In the genomic region with DNA sequence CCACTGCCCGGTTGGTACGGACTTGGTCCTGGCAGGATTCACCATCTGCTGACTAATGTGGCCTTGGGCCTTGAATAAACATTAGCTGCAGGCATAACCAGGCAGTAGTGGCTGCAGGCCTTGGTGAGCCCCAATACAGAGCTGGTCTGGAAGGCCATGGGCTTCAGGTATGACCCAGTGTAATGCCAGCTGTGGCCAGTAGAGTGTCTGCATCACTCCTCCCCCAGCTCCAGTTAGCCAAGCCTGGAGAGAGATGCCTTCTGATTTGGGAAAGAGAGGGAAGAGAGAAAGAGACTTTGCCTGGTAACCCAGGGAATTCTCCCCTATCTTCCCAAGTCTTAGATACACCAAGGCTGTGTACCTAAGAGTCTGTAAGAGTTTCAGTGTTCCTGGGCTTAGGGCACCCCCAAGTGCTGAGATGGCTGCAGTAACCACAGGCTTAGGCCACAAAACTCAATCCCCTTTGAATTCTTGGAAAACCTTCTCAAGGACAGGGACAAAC, we compare ENCODE assay signal across 10 cellular contexts. TPM values are rescaled to one million over a fixed set of nuclear protein-coding genes. Genes with fewer than 3 reads are reported as not detected.
A peak's percentile ranks its signal among the peaks of the same experiment; 100 is the strongest.
DNase-seq lines count a peak whose midpoint lies in the region; ATAC-seq, FAIRE-seq and TF ChIP-seq lines count a peak whose summit lies in the region.
"Had no signal": no experiment of that assay in that cellular context is flagged by ENCODE, and none has a peak within 500 bp of the region (broad histone marks: within the 10 kb centered on the region; RNA-seq: fewer than 3 reads in every experiment).

No MANE protein-coding gene starts in this region.

- H3K27ac ChIP-seq in GM23248 = no peak overlapping the region
- no peak overlapping the region for H3K27ac ChIP-seq in WERI-Rb-1
- no peak overlapping the region for H3K27ac ChIP-seq in keratinocyte (ENCODE audit: control insufficient read depth, insufficient read depth, low read length)

- H3K36me3 ChIP-seq in GM23248 (ENCODE audit: low read depth) (no peaks in the 10 kb centered on the region), WERI-Rb-1 (no peaks in the 10 kb centered on the region), keratinocyte (ENCODE audit: control insufficient read depth in 2 of 2, extremely low read depth in 1 of 2, insufficient read depth in 2 of 2, low read length in 2 of 2) (no peaks in the 10 kb centered on the region)

- no peaks in the 10 kb centered on the region for H3K27me3 ChIP-seq in GM23248 (replicated peaks; ENCODE audit: insufficient read depth)
- no peaks in the 10 kb centered on the region for H3K27me3 ChIP-seq in WERI-Rb-1 (ENCODE audit: insufficient read depth, low read depth, severe bottlenecking)
- no peaks in the 10 kb centered on the region for H3K27me3 ChIP-seq in keratinocyte (ENCODE audit: control insufficient read depth, extremely low read depth, insufficient read depth, low read length)

- H3K79me2 ChIP-seq in GM23248 (ENCODE audit: insufficient read depth) = no peaks in the 10 kb centered on the region
- no peaks in the 10 kb centered on the region for H3K79me2 ChIP-seq in keratinocyte (ENCODE audit: control insufficient read depth, insufficient read depth, low read length)

- in situ Hi-C loops in GM23248 (cut with MboI) = no loop called here

- ATAC-seq in T-helper 17 cell = no peak

- H3K9me3 Mint-ChIP-seq in immature natural killer cell = no peaks in the 10 kb centered on the region

- no peaks in the 10 kb centered on the region for H3K9me1 ChIP-seq in keratinocyte (ENCODE audit: control insufficient read depth, extremely low read depth, insufficient read depth, low read length)

- H3K27me3 Mint-ChIP-seq in immature natural killer cell (ENCODE audit: low read depth in 3 of 3) (peaks cover 0 to 1% (median 0%) of the 10 kb centered on the region in 3 donors), T-helper 17 cell (no peaks in the 10 kb centered on the region)

- H3K4me3 Mint-ChIP-seq in immature natural killer cell = no peak overlapping the region
- no peak overlapping the region for H3K4me3 Mint-ChIP-seq in T-helper 17 cell

- H3K4me1 ChIP-seq in GM23248 (ENCODE audit: insufficient read depth) = no peaks in the 10 kb centered on the region
- H3K4me1 ChIP-seq in keratinocyte (ENCODE audit: control insufficient read depth, extremely low read depth, insufficient read depth, low read length) = no peaks in the 10 kb centered on the region

- no peaks in the 10 kb centered on the region for H3F3A ChIP-seq in GM23248 (ENCODE audit: insufficient read depth)

- TF ChIP-seq CTCF in AG10803 (conservative IDR thresholded peaks at IDR 0.05; ENCODE audit: low read length) (peak; percentile 33), WERI-Rb-1 (IDR thresholded peaks at IDR 0.05; ENCODE audit: low read depth, low read length) (peak; percentile 63), keratinocyte (optimal IDR thresholded peaks at IDR 0.05 in 1 of 3, IDR thresholded peaks at IDR 0.05 in 1 of 3, conservative IDR thresholded peaks at IDR 0.05 in 1 of 3; ENCODE audit: extremely low read depth in 1 of 3, insufficient read depth in 2 of 3, low read length in 3 of 3) (peak; percentile 62 to 78 (median 70))

- no peak overlapping the region for H3K4me2 ChIP-seq in GM23248 (ENCODE audit: unreplicated experiment)
- no peak overlapping the region for H3K4me2 ChIP-seq in keratinocyte (ENCODE audit: control insufficient read depth, extremely low read depth, insufficient read depth, low read depth, low read length)

- no peak overlapping the region for H2AFZ ChIP-seq in GM23248
- no peak overlapping the region for H2AFZ ChIP-seq in keratinocyte (ENCODE audit: control insufficient read depth, low read length)

- H3K27ac Mint-ChIP-seq in immature natural killer cell (no peak overlapping the region), T-helper 17 cell (no peak overlapping the region)

- DNase-seq in AG10803 (ENCODE audit: low read depth) = no peak
- DNase-seq in GM23248 = peak; percentile 20
- DNase-seq in WERI-Rb-1 = peak; percentile 20
- no peak for DNase-seq in keratinocyte (ENCODE audit: low read depth, low spot score)
- DNase-seq in immature natural killer cell = no peak
- no peak for DNase-seq in T-helper 17 cell
- DNase-seq in T1000 (lab: John Stamatoyannopoulos, UW) = no peak
- no peak for DNase-seq in amniotic stem cell (lab: John Stamatoyannopoulos, UW)
- DNase-seq: DMS79 treated with DMSO at 0.1 percent for 48 hours, NCI-H774 had no signal

- H3K4me3 ChIP-seq in AG10803 (ENCODE audit: low read length) = no peak overlapping the region
- no peak overlapping the region for H3K4me3 ChIP-seq in GM23248
- H3K4me3 ChIP-seq in WERI-Rb-1 (ENCODE audit: low read depth, low read length) = no peak overlapping the region
- no peak overlapping the region for H3K4me3 ChIP-seq in keratinocyte (ENCODE audit: control insufficient read depth in 2 of 3, extremely low read depth in 1 of 3, insufficient read depth in 2 of 3, low read depth in 1 of 3, low read length in 3 of 3)

- 93 to 95% methylated on average over 2 of the region's 2 CpGs for WGBS in GM23248 (ENCODE audit: low coverage in 1 of 2, low lambda C conversion rate in 2 of 2, missing lambda C conversion rate in 2 of 2), 2 experiments

- no peak overlapping the region for H3K9ac ChIP-seq in GM23248
- H3K9ac ChIP-seq in keratinocyte (ENCODE audit: control insufficient read depth, extremely low read depth, insufficient read depth, low read length) = no peak overlapping the region

- FAIRE-seq in keratinocyte (lab: Jason Lieb, UNC) = no peak

- no peaks in the 10 kb centered on the region for H3K9me3 ChIP-seq in GM23248 (ENCODE audit: low read depth)
- H3K9me3 ChIP-seq in WERI-Rb-1 (ENCODE audit: severe bottlenecking) = peaks cover 6% of the 10 kb centered on the region
- no peaks in the 10 kb centered on the region for H3K9me3 ChIP-seq in keratinocyte (ENCODE audit: control insufficient read depth, low read depth, low read length)
- H3K9me3 ChIP-seq in T-helper 17 cell (ENCODE audit: control insufficient read depth, low read length, poor library complexity, severe bottlenecking) = no peaks in the 10 kb centered on the region

- dilution Hi-C loops in keratinocyte (cut with MboI; ENCODE audit: extremely low pct_ligation_motif_present, low sequenced_read_pairs) = no loop called here

- H4K20me1 ChIP-seq in GM23248 (ENCODE audit: insufficient read depth) (no peaks in the 10 kb centered on the region), keratinocyte (ENCODE audit: control insufficient read depth, extremely low read depth, insufficient read depth, low read length) (no peaks in the 10 kb centered on the region)

- no peaks in the 10 kb centered on the region for H3K9me2 ChIP-seq in GM23248 (ENCODE audit: insufficient read depth)

- H3K36me3 Mint-ChIP-seq in immature natural killer cell (peaks cover 0 to 6% (median 0%) of the 10 kb centered on the region in 3 donors), T-helper 17 cell (ENCODE audit: low read depth) (no peaks in the 10 kb centered on the region)

- H3K4me1 Mint-ChIP-seq in immature natural killer cell (no peaks in the 10 kb centered on the region), T-helper 17 cell (peaks cover 2% of the 10 kb centered on the region)

RNA-seq across cellular contexts. Expression of gene C5, which starts 5.6 kb away (rescaled TPM):
- total RNA-seq in GM23248 (2014; rRNA removed; shearing (Covaris generic)) = 1.6 and 2.4 TPM in 2 replicates
- polyA plus RNA-seq in GM23248 (2016; fragmentation: Nextera tagmentation; extraction: Ambion mirVana) (0.58 and 1.2 TPM in 2 replicates), keratinocyte (0.49 to 0.76 TPM (median 0.70 TPM) in 3 replicates), immature natural killer cell (under 1 TPM in 2 of 3 donors, not detected in 1; 0.25 to 0.49 TPM)
- 0.20 TPM for polyA plus RNA-seq in keratinocyte (2011; ENCODE audit: low read depth)
- 0.30 and 0.51 TPM in 2 replicates for polyA plus RNA-seq in keratinocyte (2011; cell fraction: cytosol; rRNA removed)
- 0.81 and 0.93 TPM in 2 replicates for polyA plus RNA-seq in keratinocyte (2011; cell fraction: nucleus; rRNA removed)
- polyA plus RNA-seq in keratinocyte (2012; ENCODE audit: low replicate concordance) = 0.38 TPM in 2 replicates
- 0.20 to 0.61 TPM (median 0.59 TPM) in 3 replicates for polyA minus RNA-seq in keratinocyte
- 0.38 TPM for polyA minus RNA-seq in keratinocyte (2011; cell fraction: cytosol; rRNA and poly(A)+ RNA removed)
- 0.21 and 0.62 TPM in 2 replicates for polyA minus RNA-seq in keratinocyte (2011; cell fraction: nucleus; rRNA and poly(A)+ RNA removed)
- total RNA-seq in T-helper 17 cell = 1 to 10 TPM; 1.3 to 1.9 TPM

RNA-seq across cellular contexts. Expression of gene CNTRL, which starts 19.1 kb away (rescaled TPM):
- total RNA-seq in GM23248 (2014; rRNA removed; shearing (Covaris generic)) = 6.3 and 7.3 TPM in 2 replicates
- 3.7 and 4.4 TPM in 2 replicates for polyA plus RNA-seq in GM23248 (2016; fragmentation: Nextera tagmentation; extraction: Ambion mirVana)
- polyA plus RNA-seq in keratinocyte = 2.4 to 5.3 TPM (median 3.5 TPM) in 3 replicates
- 3.8 TPM for polyA plus RNA-seq in keratinocyte (2011; ENCODE audit: low read depth)
- 1.6 and 2.3 TPM in 2 replicates for polyA plus RNA-seq in keratinocyte (2011; cell fraction: cytosol; rRNA removed)
- 5.2 and 5.4 TPM in 2 replicates for polyA plus RNA-seq in keratinocyte (2011; cell fraction: nucleus; rRNA removed)
- polyA plus RNA-seq in keratinocyte (2012; ENCODE audit: low replicate concordance) = 1.5 and 3.4 TPM in 2 replicates
- 2.6 to 5.9 TPM (median 4.8 TPM) in 3 replicates for polyA minus RNA-seq in keratinocyte
- polyA minus RNA-seq in keratinocyte (2011; cell fraction: cytosol; rRNA and poly(A)+ RNA removed) = 5.0 TPM
- polyA minus RNA-seq in keratinocyte (2011; cell fraction: nucleus; rRNA and poly(A)+ RNA removed) = 1.5 and 7.8 TPM in 2 replicates
- 10 to 100 TPM in 1 of 3 donors, 1 to 10 TPM in 1, under 1 TPM in 1; 0.17 to 17.6 (median 7.6) TPM for polyA plus RNA-seq in immature natural killer cell
- 10 to 100 TPM; 69.5 to 81.1 TPM for total RNA-seq in T-helper 17 cell

Comparison
In these comparisons a context has a peak if more than half of its experiments do, and no peak if none do; other contexts are left out.
1. DNase-seq: peak in GM23248 (single experiment) and WERI-Rb-1 (single experiment); none in AG10803 (single experiment), keratinocyte (single experiment), immature natural killer cell (0 of 3), T-helper 17 cell (0 of 3), T1000 (single experiment) and amniotic stem cell (single experiment).
2. Peak in every context shown above with its lines, with median percentiles within 50 percentile points of each other: CTCF ChIP-seq.